Comparison of ENCODE assay signal across 8 cellular contexts in genomic region chr22:37639771-37640590, GRCh38. TPM values are rescaled to one million over a fixed set of nuclear protein-coding genes. Genes with fewer than 3 reads are reported as not detected.
A peak's percentile ranks its signal among the peaks of the same experiment; 100 is the strongest.
DNase-seq lines count a peak whose midpoint lies in the region; ATAC-seq, FAIRE-seq and TF ChIP-seq lines count a peak whose summit lies in the region.

No MANE protein-coding gene starts in this region.

- no peaks in the 10 kb centered on the region for H3K9me3 Mint-ChIP-seq in type B pancreatic cell

- no peaks in the 10 kb centered on the region for H3K27me3 ChIP-seq in HepG2 (ENCODE audit: control insufficient read depth in 1 of 2, insufficient read depth in 2 of 2, low read length in 2 of 2)

- peak overlapping the region; percentile 65 for H3K27ac ChIP-seq in KOPT-K1 (ENCODE audit: low read depth, low read length, poor library complexity, severe bottlenecking)
- peak overlapping the region; percentile 70 for H3K27ac ChIP-seq in HepG2 (ENCODE audit: extremely low read length, insufficient read depth, low read length)

- peaks cover 74% of the 10 kb centered on the region for H3K4me1 ChIP-seq in HepG2 (ENCODE audit: insufficient read depth, low read length)

- peaks cover 10% of the 10 kb centered on the region for H3K79me2 ChIP-seq in HepG2 (ENCODE audit: insufficient read depth, low read length)

- no peak overlapping the region for H2AFZ ChIP-seq in HepG2 (ENCODE audit: low read length)

- no peaks in the 10 kb centered on the region for H3K9me3 ChIP-seq in KOPT-K1 (ENCODE audit: insufficient read depth, low read length, poor library complexity, severe bottlenecking)
- no peaks in the 10 kb centered on the region for H3K9me3 ChIP-seq in HepG2 (ENCODE audit: low read length)

- WGBS in HepG2 (ENCODE audit: low lambda C conversion rate): 1% methylated on average over 5 of the region's 27 CpGs

- peak overlapping the region; percentile 51 for H3K4me3 ChIP-seq in astrocyte of the cerebellum (ENCODE audit: low read depth, low read length)
- H3K4me3 ChIP-seq in HepG2 (replicated peaks in 1 of 3; ENCODE audit: insufficient read depth in 1 of 3, low read depth in 2 of 3, low read length in 3 of 3): peak overlapping the region; percentile 72 to 86 (median 76)

- no TSS peak for BruUV-seq in HepG2 (replicated peaks; lab: Mats Ljungman, UMichigan)

- POLR2A ChIA-PET in HepG2 (lab: Yijun Ruan, JAX): interaction anchor here (0.6 to 15.8 kb wide), 6 partner anchors 15 to 168 kb away, joined by 3 to 242 read pairs (median 3); partner anchors contain the start of genes GCAT and PDXP

- H3K36me3 ChIP-seq in KOPT-K1 (ENCODE audit: insufficient read depth, low read length) (peaks cover 10% of the 10 kb centered on the region; the same call in 1 of the 2 replicates), HepG2 (replicated peaks in 1 of 2; ENCODE audit: control insufficient read depth in 1 of 2, insufficient read depth in 2 of 2, low read length in 2 of 2) (peaks cover 10 to 13% of the 10 kb centered on the region in 2 experiments; a peak in 4 of 5 replicates)

- peak overlapping the region; percentile 69 for H3K27ac Mint-ChIP-seq in type B pancreatic cell

- 0 out of 2 replicates have a peak, but pooled peaks cover 4% of the 10 kb centered on the region for H4K20me1 ChIP-seq in HepG2 (ENCODE audit: insufficient read depth, low read length)

- H3K4me3 Mint-ChIP-seq in type B pancreatic cell: peak overlapping the region; percentile 91

- no peak for TF ChIP-seq POLR2A in HepG2 (IDR thresholded peaks at IDR 0.05; ENCODE audit: insufficient read depth in 1 of 2, low read depth in 2 of 2, low read length in 2 of 2)

- no peak for ATAC-seq in HepG2
- no peak for ATAC-seq in GM18511 (IDR thresholded peaks at IDR 0.05; ENCODE audit: unreplicated experiment)
- no peak for ATAC-seq in GM19351 (IDR thresholded peaks at IDR 0.05; ENCODE audit: unreplicated experiment)

- in situ Hi-C loops in astrocyte of the cerebellum (cut with HindIII; ENCODE audit: low sequenced_read_pairs): no loop called here
- in situ Hi-C loops in HepG2 (cut with HindIII; ENCODE audit: extremely low pct_ligation_motif_present, low pct_unique_long_range_greater_than_20kb): no loop called here

- peak overlapping the region; percentile 90 for H3K4me2 ChIP-seq in HepG2 (ENCODE audit: low read depth, low read length)

- TF ChIP-seq CTCF in astrocyte of the cerebellum (IDR thresholded peaks at IDR 0.05; ENCODE audit: low read depth, low read length, missing control alignments): no peak
- no peak for TF ChIP-seq CTCF in HepG2 (CRISPR knock-in tag; IDR thresholded peaks at IDR 0.05)
- no peak for TF ChIP-seq CTCF in type B pancreatic cell (conservative IDR thresholded peaks at IDR 0.05)

- TF ChIP-seq RAD21 in HepG2 (CRISPR knock-in tag; IDR thresholded peaks at IDR 0.05): no peak

- peak; percentile 74 for DNase-seq in CD1c-positive myeloid dendritic cell (ENCODE audit: extremely low spot score)
- DNase-seq in astrocyte of the cerebellum (ENCODE audit: low read depth): no peak
- no peak for DNase-seq in HepG2 (ENCODE audit: low spot score)
- DNase-seq in type B pancreatic cell (ENCODE audit: extremely low spot score, unreplicated experiment): no peak
- no peak for DNase-seq in NCI-H2029 (lab: John Stamatoyannopoulos, UW)

- CTCF ChIA-PET in HepG2 (lab: Yijun Ruan, JAX; ENCODE audit: low intra/inter-chr PET ratio, low total read pairs): no interaction called here

- no peak for FAIRE-seq in HepG2 (lab: Jason Lieb, UNC)

- H3K4me1 Mint-ChIP-seq in type B pancreatic cell (ENCODE audit: unreplicated experiment): peaks cover 12% of the 10 kb centered on the region

- H3K36me3 Mint-ChIP-seq in type B pancreatic cell: no peaks in the 10 kb centered on the region

- no peaks in the 10 kb centered on the region for H3K27me3 Mint-ChIP-seq in type B pancreatic cell

- intact Hi-C loops in HepG2 (cut with micrococcal nuclease; ENCODE audit: unreplicated experiment): loop anchor here (2.0 kb wide), 1 partner anchor 31 kb away; the partner anchor contains the start of gene GGA1

- TF ChIP-seq EP300 in HepG2 (IDR thresholded peaks at IDR 0.05; ENCODE audit: low read depth in 2 of 2, low read length in 2 of 2): no peak
- TF ChIP-seq EP300 in HepG2 (CRISPR knock-in tag; IDR thresholded peaks at IDR 0.05; ENCODE audit: borderline replicate concordance): 0 out of 2 replicates have a peak, but pooled peaks have one; percentile 12

- H3K9ac ChIP-seq in HepG2 (ENCODE audit: insufficient read depth, low read depth, low read length): peak overlapping the region; percentile 66

RNA-seq across cellular contexts. Expression of gene SH3BP1, which starts 0.5 kb away (rescaled TPM):
- total RNA-seq in HepG2 (2016; rRNA removed; fragmentation: Illumina TruSeq; extraction: Trizol) (8.4 and 9.4 TPM in 2 replicates), type B pancreatic cell (ENCODE audit: low replicate concordance) (30.0 and 31.1 TPM in 2 replicates)
- total RNA-seq in HepG2 (2016; cell fraction: cytosol; rRNA removed; fragmentation: Illumina TruSeq; extraction: Trizol; ENCODE audit: low read depth): 5.6 and 6.0 TPM in 2 replicates
- total RNA-seq in HepG2 (2016; cell fraction: insoluble cytoplasmic fraction; rRNA removed; fragmentation: Illumina TruSeq; extraction: Trizol): 6.3 and 8.5 TPM in 2 replicates
- 9.2 and 11.0 TPM in 2 replicates for total RNA-seq in HepG2 (2016; cell fraction: membrane; rRNA removed; fragmentation: Illumina TruSeq; extraction: Trizol)
- total RNA-seq in HepG2 (2016; cell fraction: nucleus; rRNA removed; fragmentation: Illumina TruSeq; extraction: Trizol): 6.6 and 9.5 TPM in 2 replicates
- polyA plus RNA-seq in HepG2 (2011; rRNA removed): 15.7 and 18.5 TPM in 2 replicates
- 7.3 and 12.2 TPM in 2 replicates for polyA plus RNA-seq in HepG2 (2011; cell fraction: cytosol; rRNA removed)
- polyA plus RNA-seq in HepG2 (2011; cell fraction: nucleus; rRNA removed): 56.4 and 86.5 TPM in 2 replicates
- polyA plus RNA-seq in HepG2 (2012): 23.6 and 27.1 TPM in 2 replicates
- 7.5 and 7.7 TPM in 2 replicates for polyA plus RNA-seq in HepG2 (2016; cell fraction: cytosol; fragmentation: Illumina TruSeq; extraction: Trizol; ENCODE audit: low read depth)
- polyA plus RNA-seq in HepG2 (2016; cell fraction: insoluble cytoplasmic fraction; fragmentation: Illumina TruSeq; extraction: Trizol; ENCODE audit: low read depth): 11.5 and 13.3 TPM in 2 replicates
- polyA plus RNA-seq in HepG2 (2016; cell fraction: membrane; fragmentation: Illumina TruSeq; extraction: Trizol; ENCODE audit: low read depth): 12.3 and 13.5 TPM in 2 replicates
- polyA plus RNA-seq in HepG2 (2016; cell fraction: nucleus; fragmentation: Illumina TruSeq; extraction: Trizol; ENCODE audit: insufficient read depth, low read depth): 17.9 and 27.8 TPM in 2 replicates
- polyA minus RNA-seq in HepG2 (2011; rRNA and poly(A)+ RNA removed; ENCODE audit: low replicate concordance): 1.6 and 9.8 TPM in 2 replicates
- 6.4 and 9.8 TPM in 2 replicates for polyA minus RNA-seq in HepG2 (2011; cell fraction: cytosol; rRNA and poly(A)+ RNA removed)
- polyA minus RNA-seq in HepG2 (2011; cell fraction: nucleus; rRNA and poly(A)+ RNA removed): 7.9 and 15.4 TPM in 2 replicates

RNA-seq across cellular contexts. Expression of gene PDXP, which starts 18.5 kb away (rescaled TPM):
- total RNA-seq in HepG2 (2016; rRNA removed; fragmentation: Illumina TruSeq; extraction: Trizol) (46.1 and 58.2 TPM in 2 replicates), type B pancreatic cell (ENCODE audit: low replicate concordance) (15.6 and 30.2 TPM in 2 replicates)
- 62.9 and 64.6 TPM in 2 replicates for total RNA-seq in HepG2 (2016; cell fraction: cytosol; rRNA removed; fragmentation: Illumina TruSeq; extraction: Trizol; ENCODE audit: low read depth)
- total RNA-seq in HepG2 (2016; cell fraction: insoluble cytoplasmic fraction; rRNA removed; fragmentation: Illumina TruSeq; extraction: Trizol): 45.3 and 56.4 TPM in 2 replicates
- total RNA-seq in HepG2 (2016; cell fraction: membrane; rRNA removed; fragmentation: Illumina TruSeq; extraction: Trizol): 118 and 121 TPM in 2 replicates
- total RNA-seq in HepG2 (2016; cell fraction: nucleus; rRNA removed; fragmentation: Illumina TruSeq; extraction: Trizol): 25.4 and 29.3 TPM in 2 replicates
- polyA plus RNA-seq in HepG2 (2011; rRNA removed): 70.6 and 85.3 TPM in 2 replicates
- polyA plus RNA-seq in HepG2 (2011; cell fraction: cytosol; rRNA removed): 84.8 and 95.4 TPM in 2 replicates
- 35.1 and 40.0 TPM in 2 replicates for polyA plus RNA-seq in HepG2 (2011; cell fraction: nucleus; rRNA removed)
- polyA plus RNA-seq in HepG2 (2012): 56.1 and 70.1 TPM in 2 replicates
- 91.9 and 92.3 TPM in 2 replicates for polyA plus RNA-seq in HepG2 (2016; cell fraction: cytosol; fragmentation: Illumina TruSeq; extraction: Trizol; ENCODE audit: low read depth)
- polyA plus RNA-seq in HepG2 (2016; cell fraction: insoluble cytoplasmic fraction; fragmentation: Illumina TruSeq; extraction: Trizol; ENCODE audit: low read depth): 62.2 and 67.0 TPM in 2 replicates
- 136 and 141 TPM in 2 replicates for polyA plus RNA-seq in HepG2 (2016; cell fraction: membrane; fragmentation: Illumina TruSeq; extraction: Trizol; ENCODE audit: low read depth)
- polyA plus RNA-seq in HepG2 (2016; cell fraction: nucleus; fragmentation: Illumina TruSeq; extraction: Trizol; ENCODE audit: insufficient read depth, low read depth): 55.6 and 56.4 TPM in 2 replicates
- polyA minus RNA-seq in HepG2 (2011; rRNA and poly(A)+ RNA removed; ENCODE audit: low replicate concordance): 51.1 and 129 TPM in 2 replicates
- 45.3 and 51.1 TPM in 2 replicates for polyA minus RNA-seq in HepG2 (2011; cell fraction: cytosol; rRNA and poly(A)+ RNA removed)
- polyA minus RNA-seq in HepG2 (2011; cell fraction: nucleus; rRNA and poly(A)+ RNA removed): 11.2 and 19.6 TPM in 2 replicates

RNA-seq across cellular contexts. Expression of gene GGA1, which starts 31.3 kb away (rescaled TPM):
- total RNA-seq in HepG2 (2016; rRNA removed; fragmentation: Illumina TruSeq; extraction: Trizol) (16.0 and 29.1 TPM in 2 replicates), type B pancreatic cell (ENCODE audit: low replicate concordance) (71.8 and 80.2 TPM in 2 replicates)
- total RNA-seq in HepG2 (2016; cell fraction: cytosol; rRNA removed; fragmentation: Illumina TruSeq; extraction: Trizol; ENCODE audit: low read depth): 16.1 and 18.1 TPM in 2 replicates
- total RNA-seq in HepG2 (2016; cell fraction: insoluble cytoplasmic fraction; rRNA removed; fragmentation: Illumina TruSeq; extraction: Trizol): 13.7 and 32.9 TPM in 2 replicates
- total RNA-seq in HepG2 (2016; cell fraction: membrane; rRNA removed; fragmentation: Illumina TruSeq; extraction: Trizol): 22.2 and 24.3 TPM in 2 replicates
- total RNA-seq in HepG2 (2016; cell fraction: nucleus; rRNA removed; fragmentation: Illumina TruSeq; extraction: Trizol): 34.3 and 44.4 TPM in 2 replicates
- 87.2 and 103 TPM in 2 replicates for polyA plus RNA-seq in HepG2 (2011; rRNA removed)
- 22.6 and 34.6 TPM in 2 replicates for polyA plus RNA-seq in HepG2 (2011; cell fraction: cytosol; rRNA removed)
- 436 and 489 TPM in 2 replicates for polyA plus RNA-seq in HepG2 (2011; cell fraction: nucleus; rRNA removed)
- polyA plus RNA-seq in HepG2 (2012): 51.1 and 57.0 TPM in 2 replicates
- 4.7 and 5.0 TPM in 2 replicates for polyA plus RNA-seq in HepG2 (2016; cell fraction: cytosol; fragmentation: Illumina TruSeq; extraction: Trizol; ENCODE audit: low read depth)
- polyA plus RNA-seq in HepG2 (2016; cell fraction: insoluble cytoplasmic fraction; fragmentation: Illumina TruSeq; extraction: Trizol; ENCODE audit: low read depth): 13.0 and 17.9 TPM in 2 replicates
- 11.4 and 12.2 TPM in 2 replicates for polyA plus RNA-seq in HepG2 (2016; cell fraction: membrane; fragmentation: Illumina TruSeq; extraction: Trizol; ENCODE audit: low read depth)
- polyA plus RNA-seq in HepG2 (2016; cell fraction: nucleus; fragmentation: Illumina TruSeq; extraction: Trizol; ENCODE audit: insufficient read depth, low read depth): 138 and 147 TPM in 2 replicates
- 31.3 and 75.9 TPM in 2 replicates for polyA minus RNA-seq in HepG2 (2011; rRNA and poly(A)+ RNA removed; ENCODE audit: low replicate concordance)
- 15.5 and 19.6 TPM in 2 replicates for polyA minus RNA-seq in HepG2 (2011; cell fraction: cytosol; rRNA and poly(A)+ RNA removed)
- polyA minus RNA-seq in HepG2 (2011; cell fraction: nucleus; rRNA and poly(A)+ RNA removed): 83.2 and 84.5 TPM in 2 replicates

RNA-seq across cellular contexts. Expression of gene LGALS1, which starts 35.5 kb away (rescaled TPM):
- total RNA-seq in HepG2 (2016; rRNA removed; fragmentation: Illumina TruSeq; extraction: Trizol): 103 and 124 TPM in 2 replicates
- total RNA-seq in HepG2 (2016; cell fraction: cytosol; rRNA removed; fragmentation: Illumina TruSeq; extraction: Trizol; ENCODE audit: low read depth): 57.9 and 62.2 TPM in 2 replicates
- 112 and 139 TPM in 2 replicates for total RNA-seq in HepG2 (2016; cell fraction: insoluble cytoplasmic fraction; rRNA removed; fragmentation: Illumina TruSeq; extraction: Trizol)
- total RNA-seq in HepG2 (2016; cell fraction: membrane; rRNA removed; fragmentation: Illumina TruSeq; extraction: Trizol): 82.6 and 91.4 TPM in 2 replicates
- 41.9 and 43.3 TPM in 2 replicates for total RNA-seq in HepG2 (2016; cell fraction: nucleus; rRNA removed; fragmentation: Illumina TruSeq; extraction: Trizol)
- polyA plus RNA-seq in HepG2 (2011; rRNA removed): 858 and 969 TPM in 2 replicates
- polyA plus RNA-seq in HepG2 (2011; cell fraction: cytosol; rRNA removed): 832 and 1,201 TPM in 2 replicates
- polyA plus RNA-seq in HepG2 (2011; cell fraction: nucleus; rRNA removed): 345 and 371 TPM in 2 replicates
- 159 and 278 TPM in 2 replicates for polyA plus RNA-seq in HepG2 (2012)
- 67.7 and 71.5 TPM in 2 replicates for polyA plus RNA-seq in HepG2 (2016; cell fraction: cytosol; fragmentation: Illumina TruSeq; extraction: Trizol; ENCODE audit: low read depth)
- 127 and 134 TPM in 2 replicates for polyA plus RNA-seq in HepG2 (2016; cell fraction: insoluble cytoplasmic fraction; fragmentation: Illumina TruSeq; extraction: Trizol; ENCODE audit: low read depth)
- polyA plus RNA-seq in HepG2 (2016; cell fraction: membrane; fragmentation: Illumina TruSeq; extraction: Trizol; ENCODE audit: low read depth): 86.0 and 88.7 TPM in 2 replicates
- 73.5 and 82.4 TPM in 2 replicates for polyA plus RNA-seq in HepG2 (2016; cell fraction: nucleus; fragmentation: Illumina TruSeq; extraction: Trizol; ENCODE audit: insufficient read depth, low read depth)
- polyA minus RNA-seq in HepG2 (2011; rRNA and poly(A)+ RNA removed; ENCODE audit: low replicate concordance): 698 and 901 TPM in 2 replicates
- polyA minus RNA-seq in HepG2 (2011; cell fraction: cytosol; rRNA and poly(A)+ RNA removed): 108 and 111 TPM in 2 replicates
- 36.1 and 40.8 TPM in 2 replicates for polyA minus RNA-seq in HepG2 (2011; cell fraction: nucleus; rRNA and poly(A)+ RNA removed)
- total RNA-seq in type B pancreatic cell (ENCODE audit: low replicate concordance): 1.8 and 235 TPM in 2 replicates

RNA-seq across cellular contexts. Expression of gene NOL12, which starts 46.2 kb away (rescaled TPM):
- total RNA-seq in HepG2 (2016; rRNA removed; fragmentation: Illumina TruSeq; extraction: Trizol) (27.5 and 31.4 TPM in 2 replicates), type B pancreatic cell (ENCODE audit: low replicate concordance) (18.5 and 23.9 TPM in 2 replicates)
- total RNA-seq in HepG2 (2016; cell fraction: cytosol; rRNA removed; fragmentation: Illumina TruSeq; extraction: Trizol; ENCODE audit: low read depth): 16.8 and 19.1 TPM in 2 replicates
- total RNA-seq in HepG2 (2016; cell fraction: insoluble cytoplasmic fraction; rRNA removed; fragmentation: Illumina TruSeq; extraction: Trizol): 32.5 and 33.9 TPM in 2 replicates
- total RNA-seq in HepG2 (2016; cell fraction: membrane; rRNA removed; fragmentation: Illumina TruSeq; extraction: Trizol): 15.1 and 15.8 TPM in 2 replicates
- total RNA-seq in HepG2 (2016; cell fraction: nucleus; rRNA removed; fragmentation: Illumina TruSeq; extraction: Trizol): 16.0 and 18.3 TPM in 2 replicates
- polyA plus RNA-seq in HepG2 (2011; rRNA removed): 11.8 and 14.3 TPM in 2 replicates
- polyA plus RNA-seq in HepG2 (2011; cell fraction: cytosol; rRNA removed): 10.6 and 13.4 TPM in 2 replicates
- polyA plus RNA-seq in HepG2 (2011; cell fraction: nucleus; rRNA removed): 22.9 and 24.1 TPM in 2 replicates
- polyA plus RNA-seq in HepG2 (2012): 7.3 and 8.5 TPM in 2 replicates
- 11.0 and 12.6 TPM in 2 replicates for polyA plus RNA-seq in HepG2 (2016; cell fraction: cytosol; fragmentation: Illumina TruSeq; extraction: Trizol; ENCODE audit: low read depth)
- 33.1 and 34.7 TPM in 2 replicates for polyA plus RNA-seq in HepG2 (2016; cell fraction: insoluble cytoplasmic fraction; fragmentation: Illumina TruSeq; extraction: Trizol; ENCODE audit: low read depth)
- 11.4 and 13.2 TPM in 2 replicates for polyA plus RNA-seq in HepG2 (2016; cell fraction: membrane; fragmentation: Illumina TruSeq; extraction: Trizol; ENCODE audit: low read depth)
- polyA plus RNA-seq in HepG2 (2016; cell fraction: nucleus; fragmentation: Illumina TruSeq; extraction: Trizol; ENCODE audit: insufficient read depth, low read depth): 32.5 and 32.7 TPM in 2 replicates
- 17.5 and 18.0 TPM in 2 replicates for polyA minus RNA-seq in HepG2 (2011; rRNA and poly(A)+ RNA removed; ENCODE audit: low replicate concordance)
- 6.7 and 8.4 TPM in 2 replicates for polyA minus RNA-seq in HepG2 (2011; cell fraction: cytosol; rRNA and poly(A)+ RNA removed)
- polyA minus RNA-seq in HepG2 (2011; cell fraction: nucleus; rRNA and poly(A)+ RNA removed): 18.2 and 19.4 TPM in 2 replicates
